Comparison of ENCODE assay signal across 11 cellular contexts in genomic region chr4:2579910-2580309, GRCh38.
"Had no signal": no experiment of that assay in that cellular context is flagged by ENCODE, and none has a peak within 500 bp of the region (broad histone marks: within the 10 kb centered on the region; RNA-seq: fewer than 3 reads in every experiment).

No MANE protein-coding gene starts in this region.

- ATAC-seq: GM23338, HCT116 had no signal

- FAIRE-seq: H1, H54 had no signal

- H3K4me2 ChIP-seq: GM23338 had no signal

- H3K27ac Mint-ChIP-seq: GM23338, H9, HFFc6 had no signal

- H3K4me3 ChIP-seq: GM23248, GM23338, HAP-1 had no signal

- H3K27ac ChIP-seq: GM23248 had no signal

- DNase-seq: GM23248, GOT3, H7, H9, HCEC 1CT, HFFc6 had no signal

- H2AFZ ChIP-seq: GM23248, GM23338 had no signal

- H3K4me3 Mint-ChIP-seq: GM23338, H9, HFFc6 had no signal

- H3K9ac ChIP-seq: GM23248 had no signal

- H3K9me3 ChIP-seq: HAP-1 had no signal
